1 cellular context compared by ENCODE assay signal in the genomic region with DNA sequence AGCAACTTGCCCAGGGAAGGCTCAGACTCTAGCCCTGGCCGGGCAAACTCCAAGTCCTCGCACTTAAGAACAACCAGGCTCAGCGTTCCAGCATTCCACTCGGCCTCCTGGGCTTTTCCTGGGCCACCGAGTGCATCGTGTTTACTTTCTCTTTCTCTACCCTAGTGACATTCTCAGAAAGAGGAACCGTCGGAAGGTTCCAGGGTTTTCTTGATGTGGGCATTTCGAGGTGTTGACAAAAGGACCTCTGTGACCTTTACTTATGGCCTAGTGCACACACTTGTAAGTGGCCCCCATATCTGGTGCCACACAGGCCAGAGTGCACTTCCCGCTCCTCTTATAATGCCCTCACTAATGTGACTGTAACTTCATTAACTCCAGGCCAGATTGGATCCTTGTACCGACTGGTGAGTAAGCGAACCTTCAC.
TF ChIP-seq lines count a peak whose summit lies in the region.

No MANE protein-coding gene starts in this region.

TF ChIP-seq in K562, 482 proteins besides CTCF, POLR2A, EP300 and RAD21 (continues in another document):
- TF ChIP-seq, protein P1, sequence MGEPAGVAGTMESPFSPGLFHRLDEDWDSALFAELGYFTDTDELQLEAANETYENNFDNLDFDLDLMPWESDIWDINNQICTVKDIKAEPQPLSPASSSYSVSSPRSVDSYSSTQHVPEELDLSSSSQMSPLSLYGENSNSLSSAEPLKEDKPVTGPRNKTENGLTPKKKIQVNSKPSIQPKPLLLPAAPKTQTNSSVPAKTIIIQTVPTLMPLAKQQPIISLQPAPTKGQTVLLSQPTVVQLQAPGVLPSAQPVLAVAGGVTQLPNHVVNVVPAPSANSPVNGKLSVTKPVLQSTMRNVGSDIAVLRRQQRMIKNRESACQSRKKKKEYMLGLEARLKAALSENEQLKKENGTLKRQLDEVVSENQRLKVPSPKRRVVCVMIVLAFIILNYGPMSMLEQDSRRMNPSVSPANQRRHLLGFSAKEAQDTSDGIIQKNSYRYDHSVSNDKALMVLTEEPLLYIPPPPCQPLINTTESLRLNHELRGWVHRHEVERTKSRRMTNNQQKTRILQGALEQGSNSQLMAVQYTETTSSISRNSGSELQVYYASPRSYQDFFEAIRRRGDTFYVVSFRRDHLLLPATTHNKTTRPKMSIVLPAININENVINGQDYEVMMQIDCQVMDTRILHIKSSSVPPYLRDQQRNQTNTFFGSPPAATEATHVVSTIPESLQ (CRISPR knock-in tag; IDR thresholded peaks at IDR 0.05), result no peak
- TF ChIP-seq, protein P2, sequence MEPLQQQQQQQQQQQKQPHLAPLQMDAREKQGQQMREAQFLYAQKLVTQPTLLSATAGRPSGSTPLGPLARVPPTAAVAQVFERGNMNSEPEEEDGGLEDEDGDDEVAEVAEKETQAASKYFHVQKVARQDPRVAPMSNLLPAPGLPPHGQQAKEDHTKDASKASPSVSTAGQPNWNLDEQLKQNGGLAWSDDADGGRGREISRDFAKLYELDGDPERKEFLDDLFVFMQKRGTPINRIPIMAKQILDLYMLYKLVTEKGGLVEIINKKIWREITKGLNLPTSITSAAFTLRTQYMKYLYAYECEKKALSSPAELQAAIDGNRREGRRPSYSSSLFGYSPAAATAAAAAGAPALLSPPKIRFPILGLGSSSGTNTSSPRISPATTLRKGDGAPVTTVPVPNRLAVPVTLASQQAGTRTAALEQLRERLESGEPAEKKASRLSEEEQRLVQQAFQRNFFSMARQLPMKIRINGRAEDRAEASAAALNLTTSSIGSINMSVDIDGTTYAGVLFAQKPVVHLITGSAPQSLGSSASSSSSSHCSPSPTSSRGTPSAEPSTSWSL (CRISPR knock-in tag; IDR thresholded peaks at IDR 0.05; ENCODE audit: borderline replicate concordance), result no peak
- no peak for TF ChIP-seq PHF21A (IDR thresholded peaks at IDR 0.05; ENCODE audit: borderline replicate concordance, low read depth)
- TF ChIP-seq, protein P3, sequence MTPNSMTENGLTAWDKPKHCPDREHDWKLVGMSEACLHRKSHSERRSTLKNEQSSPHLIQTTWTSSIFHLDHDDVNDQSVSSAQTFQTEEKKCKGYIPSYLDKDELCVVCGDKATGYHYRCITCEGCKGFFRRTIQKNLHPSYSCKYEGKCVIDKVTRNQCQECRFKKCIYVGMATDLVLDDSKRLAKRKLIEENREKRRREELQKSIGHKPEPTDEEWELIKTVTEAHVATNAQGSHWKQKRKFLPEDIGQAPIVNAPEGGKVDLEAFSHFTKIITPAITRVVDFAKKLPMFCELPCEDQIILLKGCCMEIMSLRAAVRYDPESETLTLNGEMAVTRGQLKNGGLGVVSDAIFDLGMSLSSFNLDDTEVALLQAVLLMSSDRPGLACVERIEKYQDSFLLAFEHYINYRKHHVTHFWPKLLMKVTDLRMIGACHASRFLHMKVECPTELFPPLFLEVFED (CRISPR knock-in tag; conservative IDR thresholded peaks at IDR 0.05), result no peak
- no peak for TF ChIP-seq KLF13 (tag; IDR thresholded peaks at IDR 0.05; ENCODE audit: borderline replicate concordance, low read depth)
- TF ChIP-seq, protein P4, sequence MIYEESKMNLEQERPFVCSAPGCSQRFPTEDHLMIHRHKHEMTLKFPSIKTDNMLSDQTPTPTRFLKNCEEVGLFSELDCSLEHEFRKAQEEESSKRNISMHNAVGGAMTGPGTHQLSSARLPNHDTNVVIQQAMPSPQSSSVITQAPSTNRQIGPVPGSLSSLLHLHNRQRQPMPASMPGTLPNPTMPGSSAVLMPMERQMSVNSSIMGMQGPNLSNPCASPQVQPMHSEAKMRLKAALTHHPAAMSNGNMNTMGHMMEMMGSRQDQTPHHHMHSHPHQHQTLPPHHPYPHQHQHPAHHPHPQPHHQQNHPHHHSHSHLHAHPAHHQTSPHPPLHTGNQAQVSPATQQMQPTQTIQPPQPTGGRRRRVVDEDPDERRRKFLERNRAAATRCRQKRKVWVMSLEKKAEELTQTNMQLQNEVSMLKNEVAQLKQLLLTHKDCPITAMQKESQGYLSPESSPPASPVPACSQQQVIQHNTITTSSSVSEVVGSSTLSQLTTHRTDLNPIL (CRISPR knock-in tag; IDR thresholded peaks at IDR 0.05), result no peak
- no peak for TF ChIP-seq PTTG1 (tag; IDR thresholded peaks at IDR 0.05; ENCODE audit: low read depth)
- no peak for TF ChIP-seq CBFA2T3 (IDR thresholded peaks at IDR 0.05)
- TF ChIP-seq JUND (IDR thresholded peaks at IDR 0.05; ENCODE audit: borderline replicate concordance, low read depth, low read length), result no peak
- TF ChIP-seq JUND (tag; IDR thresholded peaks at IDR 0.05; ENCODE audit: borderline replicate concordance, low read depth, low read length), result 0 out of 3 replicates have a peak, but pooled peaks have one; percentile 16
- no peak for TF ChIP-seq POLR2AphosphoS2 (IDR thresholded peaks at IDR 0.05; ENCODE audit: low read length)
- TF ChIP-seq HNRNPL (IDR thresholded peaks at IDR 0.05; ENCODE audit: low read depth, low read length), result no peak
- TF ChIP-seq GTF2E2 (tag; IDR thresholded peaks at IDR 0.05), result no peak
- TF ChIP-seq, protein P5, sequence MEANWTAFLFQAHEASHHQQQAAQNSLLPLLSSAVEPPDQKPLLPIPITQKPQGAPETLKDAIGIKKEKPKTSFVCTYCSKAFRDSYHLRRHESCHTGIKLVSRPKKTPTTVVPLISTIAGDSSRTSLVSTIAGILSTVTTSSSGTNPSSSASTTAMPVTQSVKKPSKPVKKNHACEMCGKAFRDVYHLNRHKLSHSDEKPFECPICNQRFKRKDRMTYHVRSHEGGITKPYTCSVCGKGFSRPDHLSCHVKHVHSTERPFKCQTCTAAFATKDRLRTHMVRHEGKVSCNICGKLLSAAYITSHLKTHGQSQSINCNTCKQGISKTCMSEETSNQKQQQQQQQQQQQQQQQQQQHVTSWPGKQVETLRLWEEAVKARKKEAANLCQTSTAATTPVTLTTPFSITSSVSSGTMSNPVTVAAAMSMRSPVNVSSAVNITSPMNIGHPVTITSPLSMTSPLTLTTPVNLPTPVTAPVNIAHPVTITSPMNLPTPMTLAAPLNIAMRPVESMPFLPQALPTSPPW (CRISPR knock-in tag; IDR thresholded peaks at IDR 0.05), result no peak
- 0 out of 2 replicates have a peak, but pooled peaks have one; percentile 16 for TF ChIP-seq ZNF766 (CRISPR knock-in tag; conservative IDR thresholded peaks at IDR 0.05)
- TF ChIP-seq, protein P6, sequence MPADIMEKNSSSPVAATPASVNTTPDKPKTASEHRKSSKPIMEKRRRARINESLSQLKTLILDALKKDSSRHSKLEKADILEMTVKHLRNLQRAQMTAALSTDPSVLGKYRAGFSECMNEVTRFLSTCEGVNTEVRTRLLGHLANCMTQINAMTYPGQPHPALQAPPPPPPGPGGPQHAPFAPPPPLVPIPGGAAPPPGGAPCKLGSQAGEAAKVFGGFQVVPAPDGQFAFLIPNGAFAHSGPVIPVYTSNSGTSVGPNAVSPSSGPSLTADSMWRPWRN (IDR thresholded peaks at IDR 0.05; ENCODE audit: low read depth), result no peak
- no peak for TF ChIP-seq TAL1 (IDR thresholded peaks at IDR 0.05)
- TF ChIP-seq, protein P7, sequence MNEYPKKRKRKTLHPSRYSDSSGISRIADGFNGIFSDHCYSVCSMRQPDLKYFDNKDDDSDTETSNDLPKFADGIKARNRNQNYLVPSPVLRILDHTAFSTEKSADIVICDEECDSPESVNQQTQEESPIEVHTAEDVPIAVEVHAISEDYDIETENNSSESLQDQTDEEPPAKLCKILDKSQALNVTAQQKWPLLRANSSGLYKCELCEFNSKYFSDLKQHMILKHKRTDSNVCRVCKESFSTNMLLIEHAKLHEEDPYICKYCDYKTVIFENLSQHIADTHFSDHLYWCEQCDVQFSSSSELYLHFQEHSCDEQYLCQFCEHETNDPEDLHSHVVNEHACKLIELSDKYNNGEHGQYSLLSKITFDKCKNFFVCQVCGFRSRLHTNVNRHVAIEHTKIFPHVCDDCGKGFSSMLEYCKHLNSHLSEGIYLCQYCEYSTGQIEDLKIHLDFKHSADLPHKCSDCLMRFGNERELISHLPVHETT (CRISPR knock-in tag; conservative IDR thresholded peaks at IDR 0.05 in 1 of 2, IDR thresholded peaks at IDR 0.05 in 1 of 2), result peak in 1 of 2 experiments; percentile 59; a peak in 1 of 4 replicates
- TF ChIP-seq ZNF133 (CRISPR knock-in tag; IDR thresholded peaks at IDR 0.05), result no peak
- TF ChIP-seq ESRRA (IDR thresholded peaks at IDR 0.05; ENCODE audit: borderline replicate concordance, low read depth), result peak; percentile 22; the same call in 1 of the 2 replicates
- TF ChIP-seq FOXA1 (IDR thresholded peaks at IDR 0.05; ENCODE audit: borderline replicate concordance), result no peak
- TF ChIP-seq, protein P8, sequence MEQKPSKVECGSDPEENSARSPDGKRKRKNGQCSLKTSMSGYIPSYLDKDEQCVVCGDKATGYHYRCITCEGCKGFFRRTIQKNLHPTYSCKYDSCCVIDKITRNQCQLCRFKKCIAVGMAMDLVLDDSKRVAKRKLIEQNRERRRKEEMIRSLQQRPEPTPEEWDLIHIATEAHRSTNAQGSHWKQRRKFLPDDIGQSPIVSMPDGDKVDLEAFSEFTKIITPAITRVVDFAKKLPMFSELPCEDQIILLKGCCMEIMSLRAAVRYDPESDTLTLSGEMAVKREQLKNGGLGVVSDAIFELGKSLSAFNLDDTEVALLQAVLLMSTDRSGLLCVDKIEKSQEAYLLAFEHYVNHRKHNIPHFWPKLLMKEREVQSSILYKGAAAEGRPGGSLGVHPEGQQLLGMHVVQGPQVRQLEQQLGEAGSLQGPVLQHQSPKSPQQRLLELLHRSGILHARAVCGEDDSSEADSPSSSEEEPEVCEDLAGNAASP (IDR thresholded peaks at IDR 0.05), result no peak
- TF ChIP-seq FUS (optimal IDR thresholded peaks at IDR 0.05; ENCODE audit: low read depth, low read length), result no peak
- TF ChIP-seq ZNF24 (IDR thresholded peaks at IDR 0.05), result peak; percentile 45; the same call in 1 of the 2 replicates
- no peak for TF ChIP-seq TAF9B (IDR thresholded peaks at IDR 0.05; ENCODE audit: partially characterized antibody)
- TF ChIP-seq ZNF561 (CRISPR knock-in tag; conservative IDR thresholded peaks at IDR 0.05), result no peak
- no peak for TF ChIP-seq ARHGAP35 (IDR thresholded peaks at IDR 0.05; ENCODE audit: partially characterized antibody)
- no peak for TF ChIP-seq ZC3H11A (IDR thresholded peaks at IDR 0.05; ENCODE audit: low read depth, low read length)
- TF ChIP-seq, protein P9, sequence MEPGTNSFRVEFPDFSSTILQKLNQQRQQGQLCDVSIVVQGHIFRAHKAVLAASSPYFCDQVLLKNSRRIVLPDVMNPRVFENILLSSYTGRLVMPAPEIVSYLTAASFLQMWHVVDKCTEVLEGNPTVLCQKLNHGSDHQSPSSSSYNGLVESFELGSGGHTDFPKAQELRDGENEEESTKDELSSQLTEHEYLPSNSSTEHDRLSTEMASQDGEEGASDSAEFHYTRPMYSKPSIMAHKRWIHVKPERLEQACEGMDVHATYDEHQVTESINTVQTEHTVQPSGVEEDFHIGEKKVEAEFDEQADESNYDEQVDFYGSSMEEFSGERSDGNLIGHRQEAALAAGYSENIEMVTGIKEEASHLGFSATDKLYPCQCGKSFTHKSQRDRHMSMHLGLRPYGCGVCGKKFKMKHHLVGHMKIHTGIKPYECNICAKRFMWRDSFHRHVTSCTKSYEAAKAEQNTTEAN (CRISPR knock-in tag; IDR thresholded peaks at IDR 0.05), result no peak
- no peak for TF ChIP-seq HNRNPK (IDR thresholded peaks at IDR 0.05; ENCODE audit: low read depth, low read length, poor library complexity, severe bottlenecking)
- TF ChIP-seq, protein P10, sequence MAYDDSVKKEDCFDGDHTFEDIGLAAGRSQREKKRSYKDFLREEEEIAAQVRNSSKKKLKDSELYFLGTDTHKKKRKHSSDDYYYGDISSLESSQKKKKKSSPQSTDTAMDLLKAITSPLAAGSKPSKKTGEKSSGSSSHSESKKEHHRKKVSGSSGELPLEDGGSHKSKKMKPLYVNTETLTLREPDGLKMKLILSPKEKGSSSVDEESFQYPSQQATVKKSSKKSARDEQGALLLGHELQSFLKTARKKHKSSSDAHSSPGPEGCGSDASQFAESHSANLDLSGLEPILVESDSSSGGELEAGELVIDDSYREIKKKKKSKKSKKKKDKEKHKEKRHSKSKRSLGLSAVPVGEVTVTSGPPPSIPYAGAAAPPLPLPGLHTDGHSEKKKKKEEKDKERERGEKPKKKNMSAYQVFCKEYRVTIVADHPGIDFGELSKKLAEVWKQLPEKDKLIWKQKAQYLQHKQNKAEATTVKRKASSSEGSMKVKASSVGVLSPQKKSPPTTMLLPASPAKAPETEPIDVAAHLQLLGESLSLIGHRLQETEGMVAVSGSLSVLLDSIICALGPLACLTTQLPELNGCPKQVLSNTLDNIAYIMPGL (CRISPR knock-in tag; IDR thresholded peaks at IDR 0.05), result no peak
- TF ChIP-seq RBFOX2 (IDR thresholded peaks at IDR 0.05; ENCODE audit: low read depth, low read length), result no peak
- no peak for TF ChIP-seq EWSR1 (IDR thresholded peaks at IDR 0.05; ENCODE audit: borderline replicate concordance, low read depth, partially characterized antibody)
- no peak for TF ChIP-seq FOXJ3 (CRISPR knock-in tag; IDR thresholded peaks at IDR 0.05)
- TF ChIP-seq ZSCAN32 (CRISPR knock-in tag; IDR thresholded peaks at IDR 0.05), result no peak
- TF ChIP-seq NR2C2 (CRISPR knock-in tag; IDR thresholded peaks at IDR 0.05), result no peak
- peak; percentile 23; the same call in 1 of the 2 replicates for TF ChIP-seq NR2C2 (tag; IDR thresholded peaks at IDR 0.05)
- TF ChIP-seq RBM15 (IDR thresholded peaks at IDR 0.05; ENCODE audit: insufficient read depth, low read length), result no peak
- TF ChIP-seq CEBPB (tag; IDR thresholded peaks at IDR 0.05), result no peak
- TF ChIP-seq, protein P11, sequence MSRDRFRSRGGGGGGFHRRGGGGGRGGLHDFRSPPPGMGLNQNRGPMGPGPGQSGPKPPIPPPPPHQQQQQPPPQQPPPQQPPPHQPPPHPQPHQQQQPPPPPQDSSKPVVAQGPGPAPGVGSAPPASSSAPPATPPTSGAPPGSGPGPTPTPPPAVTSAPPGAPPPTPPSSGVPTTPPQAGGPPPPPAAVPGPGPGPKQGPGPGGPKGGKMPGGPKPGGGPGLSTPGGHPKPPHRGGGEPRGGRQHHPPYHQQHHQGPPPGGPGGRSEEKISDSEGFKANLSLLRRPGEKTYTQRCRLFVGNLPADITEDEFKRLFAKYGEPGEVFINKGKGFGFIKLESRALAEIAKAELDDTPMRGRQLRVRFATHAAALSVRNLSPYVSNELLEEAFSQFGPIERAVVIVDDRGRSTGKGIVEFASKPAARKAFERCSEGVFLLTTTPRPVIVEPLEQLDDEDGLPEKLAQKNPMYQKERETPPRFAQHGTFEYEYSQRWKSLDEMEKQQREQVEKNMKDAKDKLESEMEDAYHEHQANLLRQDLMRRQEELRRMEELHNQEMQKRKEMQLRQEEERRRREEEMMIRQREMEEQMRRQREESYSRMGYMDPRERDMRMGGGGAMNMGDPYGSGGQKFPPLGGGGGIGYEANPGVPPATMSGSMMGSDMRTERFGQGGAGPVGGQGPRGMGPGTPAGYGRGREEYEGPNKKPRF (IDR thresholded peaks at IDR 0.05; ENCODE audit: low read depth, low read length), result no peak
- TF ChIP-seq NONO (IDR thresholded peaks at IDR 0.05; ENCODE audit: low read depth in 2 of 2, low read length in 1 of 2), result no peak
- no peak for TF ChIP-seq HNRNPUL1 (IDR thresholded peaks at IDR 0.05; ENCODE audit: low read length)
- no peak for TF ChIP-seq DDX20 (tag; IDR thresholded peaks at IDR 0.05; ENCODE audit: low read depth)
- no peak for TF ChIP-seq KAT2B (IDR thresholded peaks at IDR 0.05; ENCODE audit: low read depth, low read length)
- TF ChIP-seq RFX5 (IDR thresholded peaks at IDR 0.05; ENCODE audit: low read depth, low read length), result no peak
- no peak for TF ChIP-seq GATA2 (CRISPR knock-in tag; IDR thresholded peaks at IDR 0.05)
- no peak for TF ChIP-seq RB1 (IDR thresholded peaks at IDR 0.05; ENCODE audit: low read depth)
- TF ChIP-seq MEIS2 (IDR thresholded peaks at IDR 0.05; ENCODE audit: partially characterized antibody), result peak; percentile 14
- no peak for TF ChIP-seq NR1H2 (CRISPR knock-in tag; IDR thresholded peaks at IDR 0.05)
- no peak for TF ChIP-seq SRF (CRISPR knock-in tag; IDR thresholded peaks at IDR 0.05)
